ENCODE assay signal across 24 cellular contexts in the genomic region with DNA sequence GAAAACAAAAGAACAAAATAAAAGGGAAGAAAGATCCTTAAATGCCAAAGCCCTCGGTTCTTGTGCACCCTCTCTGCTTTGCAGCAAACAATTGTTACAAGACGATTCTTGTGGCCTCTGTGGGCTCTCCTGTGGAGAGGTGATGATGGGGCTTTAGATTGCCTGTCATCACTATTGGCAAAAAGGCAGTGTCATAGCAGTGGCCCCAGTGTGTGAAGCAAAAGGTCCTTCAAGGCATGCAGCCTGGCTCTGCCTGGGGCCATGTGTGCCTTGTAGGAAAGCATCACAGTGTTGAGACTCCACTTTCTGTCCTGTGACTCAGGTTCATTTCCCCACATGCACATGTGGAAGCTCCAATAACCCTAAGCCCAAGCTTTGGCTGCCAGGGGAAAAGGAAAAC. TPM values are rescaled to one million over a fixed set of nuclear protein-coding genes. Genes with fewer than 3 reads are reported as not detected.
DNase-seq lines count a peak whose midpoint lies in the region; ATAC-seq, FAIRE-seq and TF ChIP-seq lines count a peak whose summit lies in the region.
"Had no signal": no experiment of that assay in that cellular context is flagged by ENCODE, and none has a peak within 500 bp of the region (broad histone marks: within the 10 kb centered on the region; RNA-seq: fewer than 3 reads in every experiment).

No MANE protein-coding gene starts in this region.

- CTCF ChIA-PET in HEK293 (lab: Yijun Ruan, JAX), result interaction anchor here (0.6 kb wide), 2 partner anchors 34 to 59 kb away, joined by 3 to 5 read pairs; no protein-coding TSS in a partner anchor

- peak; percentile 8 for DNase-seq in kidney
- DNase-seq in smooth muscle cell (lab: John Stamatoyannopoulos, UW; ENCODE audit: unreplicated experiment), result no peak
- no peak for DNase-seq in GOT3 (lab: John Stamatoyannopoulos, UW)
- no peak for DNase-seq in DMS53 treated with DMSO at 0.1 percent for 48 hours (lab: John Stamatoyannopoulos, UW; ENCODE audit: unreplicated experiment)
- DNase-seq: BE2C; CD4-positive, alpha-beta memory T cell; NCI-H1105 treated with DMSO at 0.1 percent for 48 hours; NCI-H1694; NCI-H2081; NCI-H2171; NCI-H446; NCI-H526; Peyer's patch had no signal

- no peaks in the 10 kb centered on the region for H3K9me3 ChIP-seq in BLaER1
- no peaks in the 10 kb centered on the region for H3K9me3 ChIP-seq in HEK293 (ENCODE audit: control insufficient read depth, insufficient read depth, low read depth, low read length)
- no peaks in the 10 kb centered on the region for H3K9me3 ChIP-seq in kidney (ENCODE audit: control insufficient read depth in 1 of 2, low read length in 2 of 2)
- no peaks in the 10 kb centered on the region for H3K9me3 ChIP-seq in smooth muscle cell (replicated peaks; ENCODE audit: low read depth)
- H3K9me3 ChIP-seq: A549, BE2C, Peyer's patch had no signal

- H3K4me1 ChIP-seq in BLaER1 (peaks cover 52% of the 10 kb centered on the region), HEK293 (ENCODE audit: control insufficient read depth, insufficient read depth, low read length) (no peaks in the 10 kb centered on the region), kidney (ENCODE audit: control insufficient read depth in 1 of 2, insufficient read depth in 1 of 2, low read depth in 1 of 2, low read length in 2 of 2) (peaks cover 0 to 2% of the 10 kb centered on the region in 2 donors), smooth muscle cell (ENCODE audit: low read depth) (no peaks in the 10 kb centered on the region)
- H3K4me1 ChIP-seq: A549, Peyer's patch had no signal

- H3K27me3 ChIP-seq in BLaER1 (no peaks in the 10 kb centered on the region), smooth muscle cell (ENCODE audit: low read depth) (no peaks in the 10 kb centered on the region)
- H3K27me3 ChIP-seq: BE2C, Peyer's patch had no signal

- POLR2A ChIA-PET in HEK293 (lab: Yijun Ruan, JAX), result no interaction called here

- H3K4me3 ChIP-seq in BLaER1 (no peak overlapping the region), HEK293 (ENCODE audit: low read depth, low read length) (no peak overlapping the region), kidney (ENCODE audit: low read length in 2 of 2) (no peak overlapping the region), smooth muscle cell (no peak overlapping the region)
- H3K4me3 ChIP-seq: A549, Peyer's patch had no signal

- H3K79me2 ChIP-seq in smooth muscle cell (ENCODE audit: low read depth), result no peaks in the 10 kb centered on the region

- H3K4me2 ChIP-seq in BLaER1 (peak overlapping the region; percentile 88), smooth muscle cell (no peak overlapping the region)
- H3K4me2 ChIP-seq: A549, KMS-11 had no signal

- intact Hi-C loops in kidney (cut with DNase I), result no loop called here

- H4K20me1 ChIP-seq in BLaER1 (no peaks in the 10 kb centered on the region), smooth muscle cell (ENCODE audit: low read depth) (no peaks in the 10 kb centered on the region)

- TF ChIP-seq CTCF in HEK293 (tag by site-specific recombination; IDR thresholded peaks at IDR 0.05) (no peak), kidney (IDR thresholded peaks at IDR 0.05; ENCODE audit: borderline replicate concordance, extremely low read depth, insufficient read depth) (no peak), smooth muscle cell (IDR thresholded peaks at IDR 0.05; ENCODE audit: borderline replicate concordance, insufficient read depth, poor library complexity, severe bottlenecking) (no peak)

- H3K36me3 ChIP-seq in BLaER1, result peaks cover 62% of the 10 kb centered on the region
- H3K36me3 ChIP-seq in HEK293 (ENCODE audit: control insufficient read depth in 2 of 2, insufficient read depth in 1 of 2, low read length in 2 of 2), result peaks cover 0 to 50% of the 10 kb centered on the region in 2 experiments; a peak in 1 of 3 replicates
- H3K36me3 ChIP-seq in kidney (ENCODE audit: control insufficient read depth in 1 of 2, insufficient read depth in 2 of 2, low read length in 2 of 2), result no peaks in the 10 kb centered on the region
- no peaks in the 10 kb centered on the region for H3K36me3 ChIP-seq in smooth muscle cell (ENCODE audit: low read depth)
- H3K36me3 ChIP-seq: BE2C, Peyer's patch had no signal

- no peak for ATAC-seq in GM18505 (IDR thresholded peaks at IDR 0.05; ENCODE audit: unreplicated experiment)
- ATAC-seq: A549, HCT116 had no signal

- FAIRE-seq in kidney (lab: Jason Lieb, UNC), result no peak
- FAIRE-seq: A549, G401.6, GM12892, GM18507, GM19239, H1 had no signal

- no peaks in the 10 kb centered on the region for H3F3A ChIP-seq in smooth muscle cell (ENCODE audit: low read depth)

- 76% methylated on average over 2 of the region's 2 CpGs for WGBS in smooth muscle cell (ENCODE audit: low lambda C conversion rate)

- H2AFZ ChIP-seq in smooth muscle cell (ENCODE audit: low read depth), result no peak overlapping the region

- no peak overlapping the region; the same call in 1 of the 2 replicates for H3K9ac ChIP-seq in BLaER1
- H3K9ac ChIP-seq in kidney (ENCODE audit: low read length in 2 of 2), result no peak overlapping the region
- H3K9ac ChIP-seq in smooth muscle cell (ENCODE audit: low read depth), result peak overlapping the region; percentile 64
- H3K9ac ChIP-seq: KMS-11 had no signal

- TF ChIP-seq POLR2A in GM18505 (IDR thresholded peaks at IDR 0.05; ENCODE audit: borderline replicate concordance, extremely low read depth, insufficient read depth, insufficient read length), result no peak

- peak overlapping the region; percentile 24; the same call in 1 of the 2 replicates for H3K27ac ChIP-seq in BLaER1
- H3K27ac ChIP-seq in HEK293 (ENCODE audit: extremely low read depth, low read depth, low read length), result no peak overlapping the region
- no peak overlapping the region for H3K27ac ChIP-seq in kidney (ENCODE audit: low read depth in 2 of 2, low read length in 2 of 2)
- H3K27ac ChIP-seq in smooth muscle cell (ENCODE audit: low read depth), result peak overlapping the region; percentile 62
- H3K27ac ChIP-seq: A549, KMS-11, Peyer's patch had no signal

TF ChIP-seq in HEK293, 187 proteins besides CTCF, POLR2A, EP300 and RAD21:
- TF ChIP-seq ELK4 (IDR thresholded peaks at IDR 0.05; ENCODE audit: borderline replicate concordance, low read depth, low read length) (no peak), ZNF423 (tag by site-specific recombination; IDR thresholded peaks at IDR 0.05) (no peak), ZNF48 (tag by site-specific recombination; IDR thresholded peaks at IDR 0.05) (no peak), SCRT2 (tag by site-specific recombination; IDR thresholded peaks at IDR 0.05) (0 out of 2 replicates have a peak, but pooled peaks have one; percentile 8), ZNF843 (tag by site-specific recombination; IDR thresholded peaks at IDR 0.05) (no peak)
- TF ChIP-seq, protein P1, sequence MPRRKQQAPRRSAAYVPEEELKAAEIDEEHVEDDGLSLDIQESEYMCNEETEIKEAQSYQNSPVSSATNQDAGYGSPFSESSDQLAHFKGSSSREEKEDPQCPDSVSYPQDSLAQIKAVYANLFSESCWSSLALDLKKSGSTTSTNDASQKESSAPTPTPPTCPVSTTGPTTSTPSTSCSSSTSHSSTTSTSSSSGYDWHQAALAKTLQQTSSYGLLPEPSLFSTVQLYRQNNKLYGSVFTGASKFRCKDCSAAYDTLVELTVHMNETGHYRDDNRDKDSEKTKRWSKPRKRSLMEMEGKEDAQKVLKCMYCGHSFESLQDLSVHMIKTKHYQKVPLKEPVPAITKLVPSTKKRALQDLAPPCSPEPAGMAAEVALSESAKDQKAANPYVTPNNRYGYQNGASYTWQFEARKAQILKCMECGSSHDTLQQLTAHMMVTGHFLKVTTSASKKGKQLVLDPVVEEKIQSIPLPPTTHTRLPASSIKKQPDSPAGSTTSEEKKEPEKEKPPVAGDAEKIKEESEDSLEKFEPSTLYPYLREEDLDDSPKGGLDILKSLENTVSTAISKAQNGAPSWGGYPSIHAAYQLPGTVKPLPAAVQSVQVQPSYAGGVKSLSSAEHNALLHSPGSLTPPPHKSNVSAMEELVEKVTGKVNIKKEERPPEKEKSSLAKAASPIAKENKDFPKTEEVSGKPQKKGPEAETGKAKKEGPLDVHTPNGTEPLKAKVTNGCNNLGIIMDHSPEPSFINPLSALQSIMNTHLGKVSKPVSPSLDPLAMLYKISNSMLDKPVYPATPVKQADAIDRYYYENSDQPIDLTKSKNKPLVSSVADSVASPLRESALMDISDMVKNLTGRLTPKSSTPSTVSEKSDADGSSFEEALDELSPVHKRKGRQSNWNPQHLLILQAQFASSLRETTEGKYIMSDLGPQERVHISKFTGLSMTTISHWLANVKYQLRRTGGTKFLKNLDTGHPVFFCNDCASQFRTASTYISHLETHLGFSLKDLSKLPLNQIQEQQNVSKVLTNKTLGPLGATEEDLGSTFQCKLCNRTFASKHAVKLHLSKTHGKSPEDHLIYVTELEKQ (tag by site-specific recombination; IDR thresholded peaks at IDR 0.05; ENCODE audit: borderline replicate concordance), result no peak

RNA-seq across cellular contexts. Expression of gene POC1A, which starts 43.7 kb away (rescaled TPM):
- total RNA-seq in kidney, result 2.2 TPM
- 2.5 TPM for polyA plus RNA-seq in kidney (ENCODE audit: insufficient read depth, low read depth, low replicate concordance)
- total RNA-seq in smooth muscle cell, result 1.8 and 3.2 TPM in 2 replicates
- 7.6 and 7.9 TPM in 2 replicates for polyA plus RNA-seq in smooth muscle cell

RNA-seq across cellular contexts. Expression of gene DUSP7, which starts 54.1 kb away (rescaled TPM):
- 19.8 TPM for total RNA-seq in kidney
- polyA plus RNA-seq in kidney (ENCODE audit: insufficient read depth, low read depth, low replicate concordance), result 10.1 TPM
- total RNA-seq in smooth muscle cell, result 25.0 and 26.8 TPM in 2 replicates
- 12.4 and 13.3 TPM in 2 replicates for polyA plus RNA-seq in smooth muscle cell

Comparison
In these comparisons a context has a peak if more than half of its experiments do, and no peak if none do; other contexts are left out.
1. H3K27ac ChIP-seq: peak in BLaER1 (single experiment) and smooth muscle cell (single experiment); none in HEK293 (single experiment) and kidney (0 of 2).